ENCODE assay signal across 17 cellular contexts in the genomic region with DNA sequence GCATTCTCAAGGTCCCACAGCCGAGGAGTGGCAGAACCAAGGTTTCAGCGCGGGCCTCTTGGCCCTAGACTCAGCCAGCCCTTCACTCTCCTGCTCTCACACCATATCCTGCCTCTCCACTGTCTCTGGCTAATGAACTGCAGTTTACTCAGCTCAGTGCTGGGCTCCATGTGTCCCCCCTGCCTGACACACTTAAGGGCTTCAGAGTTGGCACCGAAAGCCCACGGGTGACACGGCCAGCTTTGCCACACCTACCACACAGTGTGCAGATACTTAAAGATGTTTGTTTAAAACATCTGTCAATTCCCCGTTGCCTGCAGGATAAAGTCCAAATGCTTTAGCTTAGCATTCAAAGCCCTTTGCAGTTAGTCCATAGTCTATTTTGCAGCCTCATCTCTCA.
DNase-seq lines count a peak whose midpoint lies in the region; ATAC-seq and TF ChIP-seq lines count a peak whose summit lies in the region.
"Had no signal": no experiment of that assay in that cellular context is flagged by ENCODE, and none has a peak within 500 bp of the region (broad histone marks: within the 10 kb centered on the region; RNA-seq: fewer than 3 reads in every experiment).

No MANE protein-coding gene starts in this region.

- WGBS in thyroid gland, 2 donors, result 34 to 42% methylated on average over 6 to 7 of the region's 7 CpGs

- TF ChIP-seq CTCF in RWPE2 (IDR thresholded peaks at IDR 0.05; ENCODE audit: poor library complexity, severe bottlenecking), result no peak
- TF ChIP-seq CTCF in mucosa of descending colon (IDR thresholded peaks at IDR 0.05), result no peak
- no peak for TF ChIP-seq CTCF in thyroid gland (IDR thresholded peaks at IDR 0.05)

- H3K4me1 ChIP-seq in RWPE2 (ENCODE audit: insufficient read depth, poor library complexity, severe bottlenecking) (no peaks in the 10 kb centered on the region), mucosa of descending colon (ENCODE audit: low read depth) (peaks cover 4% of the 10 kb centered on the region), thyroid gland (peaks cover 4 to 9% of the 10 kb centered on the region in 2 donors)
- H3K4me1 ChIP-seq: SJCRH30 had no signal

- H3K27ac ChIP-seq in RWPE2 (ENCODE audit: poor library complexity, severe bottlenecking), result no peak overlapping the region
- no peak overlapping the region for H3K27ac ChIP-seq in thyroid gland
- H3K27ac ChIP-seq: SJCRH30 had no signal

- peak; percentile 39 for DNase-seq in activated effector memory CD4-positive, alpha-beta T cell treated with anti-CD3 and anti-CD28 coated beads, Interleukin-2, amount 50 U/mL, for 16 hours
- DNase-seq in activated effector memory CD4-positive, alpha-beta T cell treated with Interleukin-2 at 50 U/mL for 16 hours, result no peak
- DNase-seq in RWPE2 (ENCODE audit: low spot score) (peak; percentile 15), mucosa of descending colon (no peak), thyroid gland (peak; percentile 71 to 75), T-helper 9 cell (no peak), NCI-H2081 (lab: John Stamatoyannopoulos, UW) (no peak), Right ventricle myocardium superior (no peak)
- DNase-seq: Calu3, NCI-H1092 treated with DMSO at 0.1 percent for 48 hours, NCI-H146, OCI-M1, SJCRH30 had no signal

- no peak for TF ChIP-seq POLR2A in thyroid gland (IDR thresholded peaks at IDR 0.05)

- intact Hi-C loops in mucosa of descending colon (cut with DNase I, micrococcal nuclease) (no loop called here), thyroid gland (cut with DNase I) (no loop called here), Right ventricle myocardium superior (cut with DNase I) (no loop called here)

- H3K27me3 ChIP-seq in RWPE2 (ENCODE audit: insufficient read depth, poor library complexity, severe bottlenecking) (no peaks in the 10 kb centered on the region), thyroid gland (no peaks in the 10 kb centered on the region)
- H3K27me3 ChIP-seq: SJCRH30 had no signal

- H3K36me3 ChIP-seq in RWPE2 (ENCODE audit: low read depth), result no peaks in the 10 kb centered on the region
- no peaks in the 10 kb centered on the region for H3K36me3 ChIP-seq in mucosa of descending colon (ENCODE audit: low read depth)
- H3K36me3 ChIP-seq in thyroid gland, result no peaks in the 10 kb centered on the region
- H3K36me3 ChIP-seq: SJCRH30 had no signal

- H3K4me3 ChIP-seq in RWPE2 (ENCODE audit: severe bottlenecking), result no peak overlapping the region
- no peak overlapping the region for H3K4me3 ChIP-seq in mucosa of descending colon
- no peak overlapping the region for H3K4me3 ChIP-seq in thyroid gland (replicated peaks in 1 of 3)
- H3K4me3 ChIP-seq: GM23338, K562, SJCRH30 had no signal

- ATAC-seq in RWPE2 (ENCODE audit: low read depth) (no peak), mucosa of descending colon (peak; percentile 40), Right ventricle myocardium superior (ENCODE audit: poor library complexity) (no peak)
- ATAC-seq: CD8-positive, alpha-beta T cell; GM23338; HCT116; K562 had no signal

- H3K9me3 ChIP-seq in RWPE2 (ENCODE audit: severe bottlenecking) (no peaks in the 10 kb centered on the region), mucosa of descending colon (no peaks in the 10 kb centered on the region), thyroid gland (no peaks in the 10 kb centered on the region)
- H3K9me3 ChIP-seq: SJCRH30 had no signal

Comparison
In these comparisons a context has a peak if more than half of its experiments do, and no peak if none do; other contexts are left out.
1. DNase-seq: peak in activated effector memory CD4-positive, alpha-beta T cell treated with anti-CD3 and anti-CD28 coated beads, Interleukin-2, amount 50 U/mL, for 16 hours (single experiment), RWPE2 (single experiment) and thyroid gland (2 of 2); none in activated effector memory CD4-positive, alpha-beta T cell treated with Interleukin-2 at 50 U/mL for 16 hours (single experiment), mucosa of descending colon (0 of 3), T-helper 9 cell (single experiment), NCI-H2081 (0 of 2) and Right ventricle myocardium superior (single experiment).